11 cellular contexts compared by ENCODE assay signal in the genomic region with DNA sequence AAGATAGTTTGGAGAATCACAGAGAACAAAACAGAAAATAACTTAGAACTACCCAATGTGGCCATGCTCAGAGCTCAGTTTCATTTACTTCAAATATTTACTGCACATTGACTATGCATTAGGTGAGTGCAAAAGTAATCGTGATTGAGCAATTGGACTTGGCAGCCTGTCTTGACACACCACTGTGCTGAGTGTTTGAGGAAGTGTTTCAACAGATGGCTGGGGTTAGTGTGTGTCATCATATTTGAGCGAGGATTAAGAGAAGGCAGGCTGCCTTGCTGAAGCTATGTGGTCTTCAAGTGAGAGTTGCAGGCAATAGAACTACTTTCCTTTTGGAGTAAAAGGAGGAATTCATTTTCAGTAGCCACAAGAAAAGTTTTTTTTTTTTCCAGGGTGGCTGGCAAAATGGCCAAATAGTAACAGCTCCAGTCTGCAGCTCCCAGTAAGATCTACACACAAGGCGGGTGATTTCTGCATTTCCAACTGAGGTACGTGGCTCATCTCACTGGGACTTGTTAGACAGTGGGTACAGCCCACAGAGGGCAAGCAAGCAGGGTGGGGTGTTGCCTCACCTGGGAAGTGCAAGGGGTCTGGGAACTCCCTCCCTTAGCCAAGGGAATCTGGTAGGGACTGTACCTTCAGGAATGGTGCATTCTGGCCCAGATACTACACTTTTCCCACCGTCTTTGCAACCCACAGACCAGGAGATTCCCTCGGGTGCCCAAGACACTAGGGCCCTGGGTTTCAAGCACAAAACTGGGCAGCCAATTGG. TPM values are rescaled to one million over a fixed set of nuclear protein-coding genes. Genes with fewer than 3 reads are reported as not detected.
DNase-seq lines count a peak whose midpoint lies in the region; ATAC-seq, FAIRE-seq and TF ChIP-seq lines count a peak whose summit lies in the region.
"Had no signal": no experiment of that assay in that cellular context is flagged by ENCODE, and none has a peak within 500 bp of the region (broad histone marks: within the 10 kb centered on the region; RNA-seq: fewer than 3 reads in every experiment).

No MANE protein-coding gene starts in this region.

- no peaks in the 10 kb centered on the region for H3K4me1 ChIP-seq in K562 (replicated peaks in 1 of 2; ENCODE audit: control insufficient read depth in 2 of 2, insufficient read depth in 2 of 2, low read length in 2 of 2)

- BruUV-seq in Calu3 (replicated peaks; lab: Mats Ljungman, UMichigan): no TSS peak
- no TSS peak for BruUV-seq in K562 (replicated peaks; lab: Mats Ljungman, UMichigan)

- H3K9me1 ChIP-seq in K562 (ENCODE audit: control insufficient read depth, insufficient read depth, low read length): no peaks in the 10 kb centered on the region

- H3K27ac ChIP-seq in K562 (ENCODE audit: extremely low read depth, low read depth, low read length): no peak overlapping the region

- POLR2A ChIA-PET in K562 (lab: Yijun Ruan, JAX): no interaction called here

- no peak for FAIRE-seq in K562 (lab: Jason Lieb, UNC)
- FAIRE-seq: G401.6 had no signal

- H3K9me3 Mint-ChIP-seq in Calu3 (ENCODE audit: low read depth, unreplicated experiment): peaks cover 15% of the 10 kb centered on the region

- WGBS in K562 (ENCODE audit: insufficient coverage, low coverage, missing lambda C conversion rate): 10% methylated on average over 6 of the region's 6 CpGs

- CTCF ChIA-PET in Calu3 (lab: Charles Lee): interaction anchor here (1.3 kb wide), 1 partner anchor 14 kb away, joined by 3 read pairs; no protein-coding TSS in a partner anchor
- CTCF ChIA-PET in K562 (lab: Yijun Ruan, JAX; ENCODE audit: low intra/inter-chr PET ratio): no interaction called here

- H2AFZ ChIP-seq in K562 (ENCODE audit: low read depth, low read length): no peak overlapping the region; the same call in 1 of the 2 replicates

- H3K36me3 Mint-ChIP-seq in Calu3 (ENCODE audit: insufficient read depth, unreplicated experiment): no peaks in the 10 kb centered on the region

- TF ChIP-seq CTCF in Calu3 (IDR thresholded peaks at IDR 0.05; ENCODE audit: unreplicated experiment) (no peak), K562 (IDR thresholded peaks at IDR 0.05 in 2 of 3, conservative IDR thresholded peaks at IDR 0.05 in 1 of 3; ENCODE audit: insufficient read depth in 2 of 3, low read depth in 1 of 3, low read length in 3 of 3) (no peak)

- H3K27me3 Mint-ChIP-seq in Calu3 (ENCODE audit: unreplicated experiment): no peaks in the 10 kb centered on the region
- H3K27me3 Mint-ChIP-seq: IgD-negative memory B cell had no signal

- peak; percentile 44; the same call in 2 of the 3 replicates for ATAC-seq in K562
- no peak for ATAC-seq in GM21423 (IDR thresholded peaks at IDR 0.05; ENCODE audit: unreplicated experiment)
- ATAC-seq in GM21381 (IDR thresholded peaks at IDR 0.05; ENCODE audit: unreplicated experiment): no peak

- H3K36me3 ChIP-seq in K562 (ENCODE audit: control insufficient read depth, insufficient read depth, low read length): no peaks in the 10 kb centered on the region

- intact Hi-C loops in Calu3 (cut with micrococcal nuclease; ENCODE audit: unreplicated experiment): no loop called here
- intact Hi-C loops in K562 (cut with micrococcal nuclease): no loop called here

- no peak for TF ChIP-seq EP300 in K562 (IDR thresholded peaks at IDR 0.05; ENCODE audit: low read length)

- no peaks in the 10 kb centered on the region for H3K79me2 ChIP-seq in K562 (ENCODE audit: control insufficient read depth, insufficient read depth, low read length)

- TF ChIP-seq RAD21 in K562 (CRISPR knock-in tag; conservative IDR thresholded peaks at IDR 0.05 in 1 of 2, IDR thresholded peaks at IDR 0.05 in 1 of 2): no peak

- H3K4me1 Mint-ChIP-seq in Calu3 (ENCODE audit: low read depth, unreplicated experiment): peaks cover 9% of the 10 kb centered on the region
- H3K4me1 Mint-ChIP-seq: IgD-negative memory B cell had no signal

- no peak overlapping the region for H3K4me3 ChIP-seq in K562

- H3K27me3 ChIP-seq in K562 (ENCODE audit: control insufficient read depth in 2 of 2, insufficient read depth in 2 of 2, low read length in 2 of 2): no peaks in the 10 kb centered on the region

- H3K27ac Mint-ChIP-seq in Calu3 (ENCODE audit: unreplicated experiment): peak overlapping the region; percentile 16
- H3K27ac Mint-ChIP-seq: IgD-negative memory B cell had no signal

- no peak overlapping the region for H3K4me2 ChIP-seq in K562 (ENCODE audit: insufficient read depth, low read length)

- DNase-seq in Calu3 (peak; percentile 56), MV-4-11 (lab: John Stamatoyannopoulos, UW) (peak; percentile 100), K562 (ENCODE audit: extremely low read depth in 1 of 4, low spot score in 3 of 4) (no peak), mucosa of gallbladder (ENCODE audit: low spot score) (peak; percentile 75), NCI-H2227 treated with DMSO at 0.1 percent for 48 hours (lab: John Stamatoyannopoulos, UW) (no peak), COLO829 (ENCODE audit: low spot score) (no peak)
- DNase-seq: stimulated activated CD4-positive, alpha-beta T cell treated with anti-CD3 and anti-CD28 coated beads, Interleukin-2, amount 100 ng/mL, for 24 hours had no signal

- no peak overlapping the region for H3K9ac ChIP-seq in K562 (ENCODE audit: insufficient read depth in 1 of 2, low read depth in 2 of 2, low read length in 2 of 2)

- in situ Hi-C loops in K562 (cut with MboI): no loop called here

- TF ChIP-seq POLR2A in K562 (conservative IDR thresholded peaks at IDR 0.05): no peak

- no peak overlapping the region for H3K4me3 Mint-ChIP-seq in Calu3 (ENCODE audit: low read depth, unreplicated experiment)
- H3K4me3 Mint-ChIP-seq: IgD-negative memory B cell had no signal

- no peaks in the 10 kb centered on the region for H4K20me1 ChIP-seq in K562 (replicated peaks; ENCODE audit: control insufficient read depth, insufficient read depth, low read length)

- no peaks in the 10 kb centered on the region for H3K9me3 ChIP-seq in K562 (replicated peaks; ENCODE audit: control insufficient read depth, insufficient read depth, low read depth, low read length)

TF ChIP-seq in K562, 482 proteins besides CTCF, POLR2A, EP300 and RAD21 (continues in another document):
- TF ChIP-seq, protein P1, sequence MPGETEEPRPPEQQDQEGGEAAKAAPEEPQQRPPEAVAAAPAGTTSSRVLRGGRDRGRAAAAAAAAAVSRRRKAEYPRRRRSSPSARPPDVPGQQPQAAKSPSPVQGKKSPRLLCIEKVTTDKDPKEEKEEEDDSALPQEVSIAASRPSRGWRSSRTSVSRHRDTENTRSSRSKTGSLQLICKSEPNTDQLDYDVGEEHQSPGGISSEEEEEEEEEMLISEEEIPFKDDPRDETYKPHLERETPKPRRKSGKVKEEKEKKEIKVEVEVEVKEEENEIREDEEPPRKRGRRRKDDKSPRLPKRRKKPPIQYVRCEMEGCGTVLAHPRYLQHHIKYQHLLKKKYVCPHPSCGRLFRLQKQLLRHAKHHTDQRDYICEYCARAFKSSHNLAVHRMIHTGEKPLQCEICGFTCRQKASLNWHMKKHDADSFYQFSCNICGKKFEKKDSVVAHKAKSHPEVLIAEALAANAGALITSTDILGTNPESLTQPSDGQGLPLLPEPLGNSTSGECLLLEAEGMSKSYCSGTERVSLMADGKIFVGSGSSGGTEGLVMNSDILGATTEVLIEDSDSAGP (CRISPR knock-in tag; IDR thresholded peaks at IDR 0.05): no peak
- TF ChIP-seq CEBPG (CRISPR knock-in tag; IDR thresholded peaks at IDR 0.05): peak; percentile 62
- TF ChIP-seq CEBPG (tag; conservative IDR thresholded peaks at IDR 0.05 in 1 of 2, IDR thresholded peaks at IDR 0.05 in 1 of 2): peak; percentile 77 to 81

RNA-seq across cellular contexts. Expression of gene AKR1C4, which starts 37.7 kb away (rescaled TPM):
- 0.40 and 0.76 TPM in 2 replicates for total RNA-seq in Calu3 (2022)
- total RNA-seq in K562 (2011; cell fraction: chromatin; rRNA removed; ENCODE audit: low replicate concordance): not detected in 2 replicates
- total RNA-seq in K562 (2011; cell fraction: nucleolus; rRNA removed): not detected in 2 replicates
- total RNA-seq in K562 (2011; cell fraction: nucleoplasm; rRNA removed): not detected in 2 replicates
- not detected in 2 replicates for total RNA-seq in K562 (2014; rRNA removed)
- total RNA-seq in K562 (2014; rRNA removed; fragmentation: Illumina TruSeq; extraction: Trizol): not detected in 2 replicates
- total RNA-seq in K562 (2015; rRNA removed; fragmentation: Illumina TruSeq; extraction: Trizol): not detected in 2 replicates
- total RNA-seq in K562 (2021): 0.13 TPM in 1 of 2 replicates, not detected in the other
- not detected in 2 replicates for polyA plus RNA-seq in K562 (2011; rRNA removed)
- polyA plus RNA-seq in K562 (2011; cell fraction: cytosol; rRNA removed): not detected in 2 replicates
- polyA plus RNA-seq in K562 (2011; cell fraction: nucleus; rRNA removed): not detected in 2 replicates
- not detected in 2 replicates for polyA plus RNA-seq in K562 (2012)
- polyA plus RNA-seq in K562 (2014; fragmentation: Illumina TruSeq; extraction: Trizol): not detected in 2 replicates
- polyA plus RNA-seq in K562 (2014; fragmentation: Nextera tagmentation; extraction: Ambion mirVana): not detected
- not detected in 2 replicates for polyA plus RNA-seq in K562 (2014; rRNA removed)
- not detected in 2 replicates for polyA minus RNA-seq in K562 (2011; rRNA and poly(A)+ RNA removed)
- polyA minus RNA-seq in K562 (2011; cell fraction: cytosol; rRNA and poly(A)+ RNA removed): not detected in 2 replicates
- polyA minus RNA-seq in K562 (2011; cell fraction: nucleus; rRNA and poly(A)+ RNA removed): not detected in 2 replicates
- 9.1 TPM for total RNA-seq in mucosa of gallbladder
- polyA plus RNA-seq: IgD-negative memory B cell had no signal

RNA-seq across cellular contexts. Expression of gene AKR1C8, which starts 49.3 kb away (rescaled TPM):
- not detected in 2 replicates for total RNA-seq in Calu3 (2022)
- 0.44 TPM in 2 replicates for total RNA-seq in K562 (2011; cell fraction: chromatin; rRNA removed; ENCODE audit: low replicate concordance)
- not detected in 2 replicates for total RNA-seq in K562 (2011; cell fraction: nucleolus; rRNA removed)
- 0.23 TPM in 1 of 2 replicates, not detected in the other for total RNA-seq in K562 (2011; cell fraction: nucleoplasm; rRNA removed)
- 0.18 TPM in 1 of 2 replicates, not detected in the other for total RNA-seq in K562 (2014; rRNA removed)
- total RNA-seq in K562 (2014; rRNA removed; fragmentation: Illumina TruSeq; extraction: Trizol): 0.16 and 0.22 TPM in 2 replicates
- 0.23 and 0.29 TPM in 2 replicates for total RNA-seq in K562 (2015; rRNA removed; fragmentation: Illumina TruSeq; extraction: Trizol)
- 0.24 TPM in 1 of 2 replicates, not detected in the other for total RNA-seq in K562 (2021)
- 0.07 TPM in 1 of 2 replicates, not detected in the other for polyA plus RNA-seq in K562 (2011; rRNA removed)
- polyA plus RNA-seq in K562 (2011; cell fraction: cytosol; rRNA removed): not detected in 2 replicates
- polyA plus RNA-seq in K562 (2011; cell fraction: nucleus; rRNA removed): 0.51 and 0.68 TPM in 2 replicates
- 0.05 and 0.32 TPM in 2 replicates for polyA plus RNA-seq in K562 (2012)
- polyA plus RNA-seq in K562 (2014; fragmentation: Illumina TruSeq; extraction: Trizol): 0.07 and 0.12 TPM in 2 replicates
- under 1 TPM; 0.07 to 0.08 TPM for polyA plus RNA-seq in K562 (2014; fragmentation: Nextera tagmentation; extraction: Ambion mirVana)
- polyA plus RNA-seq in K562 (2014; rRNA removed): 0.03 and 0.90 TPM in 2 replicates
- polyA minus RNA-seq in K562 (2011; rRNA and poly(A)+ RNA removed): 0.24 TPM in 1 of 2 replicates, not detected in the other
- polyA minus RNA-seq in K562 (2011; cell fraction: cytosol; rRNA and poly(A)+ RNA removed): not detected in 2 replicates
- polyA minus RNA-seq in K562 (2011; cell fraction: nucleus; rRNA and poly(A)+ RNA removed): 0.78 TPM in 1 of 2 replicates, not detected in the other
- not detected for total RNA-seq in mucosa of gallbladder
- polyA plus RNA-seq: IgD-negative memory B cell had no signal

Comparison
In these comparisons a context has a peak if more than half of its experiments do, and no peak if none do; other contexts are left out.
1. DNase-seq: peak in Calu3 (single experiment), MV-4-11 (single experiment) and mucosa of gallbladder (single experiment); none in K562 (0 of 4), NCI-H2227 treated with DMSO at 0.1 percent for 48 hours (single experiment) and COLO829 (single experiment).